In the genomic region with DNA sequence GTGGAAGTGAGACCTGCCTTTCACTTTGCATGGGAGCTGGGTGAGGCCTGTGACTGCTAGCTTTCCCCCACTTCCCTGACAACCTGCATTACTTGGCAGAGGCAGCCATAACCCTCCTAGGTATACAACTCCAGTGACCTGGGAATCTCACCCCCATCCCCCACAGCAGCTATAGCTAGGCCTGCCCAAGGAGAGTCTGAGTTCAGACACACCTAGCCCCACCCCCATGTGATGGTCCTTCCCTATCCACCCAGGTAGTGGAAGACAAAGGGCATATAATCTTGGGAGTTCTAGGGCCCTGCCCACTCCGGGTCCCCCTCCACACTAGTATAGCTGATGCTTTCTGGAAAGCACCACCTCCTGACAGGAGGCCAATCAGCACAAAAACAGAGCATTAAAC, we compare ENCODE assay signal across 19 cellular contexts. TPM values are rescaled to one million over a fixed set of nuclear protein-coding genes. Genes with fewer than 3 reads are reported as not detected.
DNase-seq lines count a peak whose midpoint lies in the region; ATAC-seq and TF ChIP-seq lines count a peak whose summit lies in the region.
"Had no signal": no experiment of that assay in that cellular context is flagged by ENCODE, and none has a peak within 500 bp of the region (broad histone marks: within the 10 kb centered on the region; RNA-seq: fewer than 3 reads in every experiment).

No MANE protein-coding gene starts in this region.

- no peak overlapping the region for H3K4me3 ChIP-seq in testis
- H3K4me3 ChIP-seq: GM23338 had no signal

- TF ChIP-seq CTCF in CD14-positive monocyte (IDR thresholded peaks at IDR 0.05) (no peak), testis (IDR thresholded peaks at IDR 0.05) (no peak)

- no peaks in the 10 kb centered on the region for H3K9me3 Mint-ChIP-seq in activated T-cell treated with anti-CD3 and anti-CD28 coated beads, Interleukin-2, amount 50 U/mL, for 24 hours
- peaks cover 6 to 7% (median 6%) of the 10 kb centered on the region in 7 donors for H3K9me3 Mint-ChIP-seq in CD14-positive monocyte
- peaks cover under 1% of the 10 kb centered on the region for H3K9me3 Mint-ChIP-seq in activated naive CD8-positive, alpha-beta T cell treated with anti-CD3 and anti-CD28 coated beads for 36 hours
- H3K9me3 Mint-ChIP-seq in naive thymus-derived CD8-positive, alpha-beta T cell: peaks cover 0 to 15% (median 0%) of the 10 kb centered on the region in 9 donors

- no peak overlapping the region for H3K27ac Mint-ChIP-seq in activated T-cell treated with anti-CD3 and anti-CD28 coated beads, Interleukin-2, amount 50 U/mL, for 24 hours
- H3K27ac Mint-ChIP-seq in CD14-positive monocyte: peak overlapping the region in 1 of 7 donors; percentile 41
- no peak overlapping the region for H3K27ac Mint-ChIP-seq in activated naive CD8-positive, alpha-beta T cell treated with anti-CD3 and anti-CD28 coated beads for 36 hours
- peak overlapping the region in 5 of 10 donors; percentile 10 to 90 (median 76) for H3K27ac Mint-ChIP-seq in naive thymus-derived CD8-positive, alpha-beta T cell

- peaks cover 8% of the 10 kb centered on the region for H3K4me1 Mint-ChIP-seq in activated T-cell treated with anti-CD3 and anti-CD28 coated beads, Interleukin-2, amount 50 U/mL, for 24 hours (ENCODE audit: low read depth)
- peaks cover 7% of the 10 kb centered on the region for H3K4me1 Mint-ChIP-seq in CD14-positive monocyte
- peaks cover 9% of the 10 kb centered on the region for H3K4me1 Mint-ChIP-seq in activated naive CD8-positive, alpha-beta T cell treated with anti-CD3 and anti-CD28 coated beads for 36 hours
- H3K4me1 Mint-ChIP-seq in naive thymus-derived CD8-positive, alpha-beta T cell: peaks cover 3 to 12% (median 9%) of the 10 kb centered on the region in 4 donors

- 88% methylated on average over 1 of the region's 1 CpG; no CpG with 5 or more reads in 1 of the 2 donors for WGBS in testis, 2 donors

- POLR2A ChIA-PET in naive thymus-derived CD8-positive, alpha-beta T cell (lab: Charles Lee): no interaction called here

- H3K27me3 Mint-ChIP-seq in activated T-cell treated with anti-CD3 and anti-CD28 coated beads, Interleukin-2, amount 50 U/mL, for 24 hours: peaks cover 17% of the 10 kb centered on the region
- peaks cover 0 to 8% (median 2%) of the 10 kb centered on the region in 3 donors for H3K27me3 Mint-ChIP-seq in CD14-positive monocyte (ENCODE audit: low read depth in 3 of 3)
- no peaks in the 10 kb centered on the region for H3K27me3 Mint-ChIP-seq in activated naive CD8-positive, alpha-beta T cell treated with anti-CD3 and anti-CD28 coated beads for 36 hours
- peaks cover 0 to 9% (median 2%) of the 10 kb centered on the region in 5 donors for H3K27me3 Mint-ChIP-seq in naive thymus-derived CD8-positive, alpha-beta T cell

- no peaks in the 10 kb centered on the region for H3K36me3 Mint-ChIP-seq in activated T-cell treated with anti-CD3 and anti-CD28 coated beads, Interleukin-2, amount 50 U/mL, for 24 hours (ENCODE audit: low read depth)
- H3K36me3 Mint-ChIP-seq in CD14-positive monocyte: no peaks in the 10 kb centered on the region
- peaks cover 7% of the 10 kb centered on the region for H3K36me3 Mint-ChIP-seq in activated naive CD8-positive, alpha-beta T cell treated with anti-CD3 and anti-CD28 coated beads for 36 hours
- H3K36me3 Mint-ChIP-seq in naive thymus-derived CD8-positive, alpha-beta T cell: peaks cover 0 to 2% (median 2%) of the 10 kb centered on the region in 3 donors

- TF ChIP-seq POLR2A in testis (IDR thresholded peaks at IDR 0.05): no peak

- no peaks in the 10 kb centered on the region for H3K36me3 ChIP-seq in testis (ENCODE audit: low read depth, missing control alignments)

- H3K4me1 ChIP-seq in testis: no peaks in the 10 kb centered on the region

- no peaks in the 10 kb centered on the region for H3K27me3 ChIP-seq in testis

- no peak for DNase-seq in activated T-cell treated with anti-CD3 and anti-CD28 coated beads, Interleukin-2, amount 50 U/mL, for 24 hours
- DNase-seq in activated T-cell treated with anti-CD3 and anti-CD28 coated beads, Interleukin-2, amount 50 U/mL, for 1 hour: no peak
- DNase-seq in CD14-positive monocyte (ENCODE audit: low spot score): no peak
- no peak for DNase-seq in activated naive CD8-positive, alpha-beta T cell treated with anti-CD3 and anti-CD28 coated beads for 36 hours
- no peak for DNase-seq in naive thymus-derived CD8-positive, alpha-beta T cell
- DNase-seq in testis: no peak
- DNase-seq in HUDEP-2 (lab: John Stamatoyannopoulos, UW; ENCODE audit: unreplicated experiment in 76 of 76): no peak
- DNase-seq: 8988T, C1 segment of cervical spinal cord, COR-L47, GF-D8, NCI-H1436 treated with DMSO at 0.1 percent for 48 hours, NCI-H2081, NCI-H748 treated with DMSO at 0.1 percent for 48 hours had no signal

- no peak for ATAC-seq in naive thymus-derived CD8-positive, alpha-beta T cell
- no peak for ATAC-seq in GM18502 (IDR thresholded peaks at IDR 0.05; ENCODE audit: poor library complexity, unreplicated experiment)
- ATAC-seq: GM23338, HepG2 had no signal

- H3K27ac ChIP-seq in testis: no peak overlapping the region
- H3K27ac ChIP-seq: KMS-11, RWPE1 had no signal

- no peaks in the 10 kb centered on the region for H3K9me3 ChIP-seq in testis

- intact Hi-C loops in CD14-positive monocyte (cut with micrococcal nuclease): no loop called here
- intact Hi-C loops in testis (cut with DNase I; ENCODE audit: low total_unique reads): no loop called here

- H3K4me3 Mint-ChIP-seq in activated T-cell treated with anti-CD3 and anti-CD28 coated beads, Interleukin-2, amount 50 U/mL, for 24 hours: peak overlapping the region; percentile 58
- H3K4me3 Mint-ChIP-seq in CD14-positive monocyte: peak overlapping the region; percentile 67 to 86
- H3K4me3 Mint-ChIP-seq in activated naive CD8-positive, alpha-beta T cell treated with anti-CD3 and anti-CD28 coated beads for 36 hours: peak overlapping the region; percentile 78
- peak overlapping the region; percentile 62 to 89 (median 78) for H3K4me3 Mint-ChIP-seq in naive thymus-derived CD8-positive, alpha-beta T cell
- H3K4me3 Mint-ChIP-seq: GM23338 had no signal

RNA-seq across cellular contexts. Expression of gene STRAP, which starts 6.3 kb away (rescaled TPM):
- polyA plus RNA-seq in CD14-positive monocyte: 100 to 1,000 TPM in 1 of 2 donors, 10 to 100 TPM in 1; 98.2 to 111 TPM
- 100 to 1,000 TPM; 184 to 192 TPM for total RNA-seq in activated naive CD8-positive, alpha-beta T cell treated with anti-CD3 and anti-CD28 coated beads for 36 hours
- total RNA-seq in naive thymus-derived CD8-positive, alpha-beta T cell: 10 to 100 TPM; 49.6 to 54.3 TPM
- 100 to 1,000 TPM in 2 of 3 donors, 10 to 100 TPM in 1; 99.2 to 126 (median 112) TPM for polyA plus RNA-seq in naive thymus-derived CD8-positive, alpha-beta T cell
- total RNA-seq in testis: 10 to 100 TPM; 57.0 to 76.6 TPM
- polyA plus RNA-seq in testis (ENCODE audit: insufficient read depth, low read depth, low replicate concordance): 123 TPM

RNA-seq across cellular contexts. Expression of gene DERA, which starts 35.3 kb away (rescaled TPM):
- polyA plus RNA-seq in CD14-positive monocyte: 10 to 100 TPM; 83.6 to 84.2 TPM
- 10 to 100 TPM; 28.3 to 34.0 TPM for total RNA-seq in activated naive CD8-positive, alpha-beta T cell treated with anti-CD3 and anti-CD28 coated beads for 36 hours
- 10 to 100 TPM; 12.4 to 14.1 TPM for total RNA-seq in naive thymus-derived CD8-positive, alpha-beta T cell
- polyA plus RNA-seq in naive thymus-derived CD8-positive, alpha-beta T cell: 10 to 100 TPM; 22.8 to 28.5 (median 26.7) TPM
- total RNA-seq in testis: 10 to 100 TPM; 14.0 to 19.0 TPM
- polyA plus RNA-seq in testis (ENCODE audit: insufficient read depth, low read depth, low replicate concordance): 21.3 TPM
